ENCODE assay signal across 8 cellular contexts in genomic region chr9:91207889-91208651, GRCh38.
DNase-seq lines count a peak whose midpoint lies in the region; ATAC-seq and TF ChIP-seq lines count a peak whose summit lies in the region.

No MANE protein-coding gene starts in this region.

- H3K36me3 Mint-ChIP-seq in activated CD8-positive, alpha-beta memory T cell treated with anti-CD3 and anti-CD28 coated beads, Interleukin-2, amount 10 ng/mL, durations not matched to agents 7 days and 5 days: peaks cover 48% of the 10 kb centered on the region
- H3K36me3 Mint-ChIP-seq in nephron progenitor cell (ENCODE audit: low read depth): peaks cover 2% of the 10 kb centered on the region

- no peaks in the 10 kb centered on the region for H3K27me3 Mint-ChIP-seq in activated CD8-positive, alpha-beta memory T cell treated with anti-CD3 and anti-CD28 coated beads, Interleukin-2, amount 10 ng/mL, durations not matched to agents 7 days and 5 days
- H3K27me3 Mint-ChIP-seq in nephron progenitor cell (ENCODE audit: low read depth, poor library complexity): peaks cover 3% of the 10 kb centered on the region

- in situ Hi-C loops in SK-MEL-5 (cut with HindIII; ENCODE audit: low pct_unique_long_range_greater_than_20kb, low sequenced_read_pairs): no loop called here

- H3K9me3 Mint-ChIP-seq in activated CD8-positive, alpha-beta memory T cell treated with anti-CD3 and anti-CD28 coated beads, Interleukin-2, amount 10 ng/mL, durations not matched to agents 7 days and 5 days (ENCODE audit: low read depth): peaks cover 5% of the 10 kb centered on the region
- peaks cover 15% of the 10 kb centered on the region for H3K9me3 Mint-ChIP-seq in nephron progenitor cell

- no peak for DNase-seq in activated CD8-positive, alpha-beta memory T cell treated with anti-CD3 and anti-CD28 coated beads, Interleukin-2, amount 10 ng/mL, durations not matched to agents 7 days and 5 days
- no peak for DNase-seq in activated CD8-positive, alpha-beta memory T cell treated with anti-CD3 and anti-CD28 coated beads, Interleukin-2, amount 50 U/mL, for 48 hours
- DNase-seq in SK-MEL-5 (ENCODE audit: low read depth, low spot score): peak; percentile 89
- DNase-seq in fibroblast of mammary gland (ENCODE audit: low read depth): peak; percentile 80
- DNase-seq in skeletal muscle cell (ENCODE audit: low read depth): peak; percentile 58
- DNase-seq in COLO668 (lab: John Stamatoyannopoulos, UW; ENCODE audit: unreplicated experiment): no peak
- no peak for DNase-seq in nephron progenitor cell

- peak; percentile 48 for ATAC-seq in activated CD8-positive, alpha-beta memory T cell treated with anti-CD3 and anti-CD28 coated beads, Interleukin-2, amount 10 ng/mL, durations not matched to agents 7 days and 5 days
- ATAC-seq in HG03025 (IDR thresholded peaks at IDR 0.05; ENCODE audit: low FRiP score, unreplicated experiment): peak; percentile 87

- H3K4me1 Mint-ChIP-seq in activated CD8-positive, alpha-beta memory T cell treated with anti-CD3 and anti-CD28 coated beads, Interleukin-2, amount 10 ng/mL, durations not matched to agents 7 days and 5 days: peaks cover 45% of the 10 kb centered on the region
- H3K4me1 Mint-ChIP-seq in nephron progenitor cell: peaks cover 2% of the 10 kb centered on the region

- H3K4me3 ChIP-seq in fibroblast of mammary gland (ENCODE audit: control insufficient read depth, low read depth, low read length) (no peak overlapping the region), skeletal muscle cell (ENCODE audit: low read depth, low read length) (no peak overlapping the region)

- TF ChIP-seq CTCF in fibroblast of mammary gland (conservative IDR thresholded peaks at IDR 0.05; ENCODE audit: control insufficient read depth, insufficient read depth, low read depth, low read length) (no peak), nephron progenitor cell (IDR thresholded peaks at IDR 0.05) (no peak)

- peak overlapping the region; percentile 89 for H3K27ac Mint-ChIP-seq in activated CD8-positive, alpha-beta memory T cell treated with anti-CD3 and anti-CD28 coated beads, Interleukin-2, amount 10 ng/mL, durations not matched to agents 7 days and 5 days
- H3K27ac Mint-ChIP-seq in nephron progenitor cell: no peak overlapping the region

- peak overlapping the region; percentile 57 for H3K4me3 Mint-ChIP-seq in activated CD8-positive, alpha-beta memory T cell treated with anti-CD3 and anti-CD28 coated beads, Interleukin-2, amount 10 ng/mL, durations not matched to agents 7 days and 5 days
- no peak overlapping the region for H3K4me3 Mint-ChIP-seq in nephron progenitor cell

- CTCF ChIA-PET in activated CD8-positive, alpha-beta memory T cell treated with anti-CD3 and anti-CD28 coated beads, Interleukin-2, amount 10 ng/mL, durations not matched to agents 7 days and 5 days (lab: Charles Lee): interaction anchor here (0.6 to 2.3 kb wide), 14 partner anchors 9 to 217 kb away, joined by 3 to 7 read pairs (median 3); no protein-coding TSS in a partner anchor

Comparison
In these comparisons a context has a peak if more than half of its experiments do, and no peak if none do; other contexts are left out.
1. DNase-seq: peak in SK-MEL-5 (single experiment), fibroblast of mammary gland (single experiment) and skeletal muscle cell (single experiment); none in activated CD8-positive, alpha-beta memory T cell treated with anti-CD3 and anti-CD28 coated beads, Interleukin-2, amount 10 ng/mL, durations not matched to agents 7 days and 5 days (single experiment), activated CD8-positive, alpha-beta memory T cell treated with anti-CD3 and anti-CD28 coated beads, Interleukin-2, amount 50 U/mL, for 48 hours (single experiment), COLO668 (single experiment) and nephron progenitor cell (single experiment).